Comparison of ENCODE assay signal across 27 cellular contexts in the genomic region with DNA sequence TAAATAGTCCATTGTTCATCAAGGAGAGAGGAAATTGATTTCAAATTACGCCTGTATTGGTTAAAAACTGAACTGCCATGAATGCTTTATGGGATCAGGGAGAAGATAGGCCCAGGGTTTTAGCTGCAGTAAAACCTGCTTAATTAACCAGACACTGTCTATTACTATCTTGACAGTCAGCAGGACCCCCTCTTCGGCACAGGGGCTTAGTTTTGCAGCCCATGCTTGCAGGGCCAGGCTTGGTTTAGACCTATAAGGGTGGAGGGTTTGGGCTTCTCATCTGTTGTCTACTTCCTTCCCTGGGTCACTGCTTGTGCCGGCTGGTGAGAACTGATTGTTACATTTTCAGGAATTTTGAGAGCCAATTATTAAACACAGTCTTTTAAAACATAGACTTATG.
"Had no signal": no experiment of that assay in that cellular context is flagged by ENCODE, and none has a peak within 500 bp of the region (broad histone marks: within the 10 kb centered on the region; RNA-seq: fewer than 3 reads in every experiment).

No MANE protein-coding gene starts in this region.

- H3K4me1 ChIP-seq: foreskin keratinocyte, prostate gland, spleen, tibial nerve, upper lobe of left lung had no signal

- ATAC-seq: foreskin keratinocyte; left colon; mucosa of descending colon; stimulated activated memory B cell treated with anti-CD40 and anti-IgM and Interleukin-4, amounts not matched to agents 10 μg/mL and 1 μg/mL and 100 μg/mL, for 72 hours; stimulated activated naive CD8-positive, alpha-beta T cell treated with anti-CD3 and anti-CD28 coated beads, Interleukin-15, Interleukin-2, amounts not matched to agents 100 U/mL and 50 U/mL, for 24 hours had no signal

- H3K36me3 ChIP-seq: prostate gland, sigmoid colon, spleen, thoracic aorta had no signal

- H3K27me3 ChIP-seq: dorsolateral prefrontal cortex, esophagus muscularis mucosa, foreskin keratinocyte, gastroesophageal sphincter, heart left ventricle, right atrium auricular region, sigmoid colon, spleen, tibial nerve, upper lobe of left lung had no signal

- DNase-seq: central memory CD4-positive, alpha-beta T cell; dorsolateral prefrontal cortex; effector CD4-positive, alpha-beta T cell; foreskin keratinocyte; hippocampal formation; kidney glomerular epithelial cell; left colon; mucosa of descending colon; naive B cell; occipital lobe; spleen; stimulated activated CD4-positive, alpha-beta T cell treated with anti-CD3 and anti-CD28 coated beads, Interleukin-4, amount 100 ng/mL, for 4 hours; stimulated activated naive CD8-positive, alpha-beta T cell treated with anti-CD3 and anti-CD28 coated beads, Interleukin-15, Interleukin-2, amounts not matched to agents 100 U/mL and 50 U/mL, for 24 hours; substantia nigra; upper lobe of left lung had no signal

- H3K9me3 ChIP-seq: esophagus muscularis mucosa, gastroesophageal sphincter, mucosa of descending colon, prostate gland, right atrium auricular region, sigmoid colon, spleen, thoracic aorta, tibial nerve, upper lobe of left lung had no signal

- H3K27ac ChIP-seq: dorsolateral prefrontal cortex, epithelial cell of prostate, esophagus muscularis mucosa, foreskin keratinocyte, gastroesophageal sphincter, parathyroid adenoma, prostate gland, sigmoid colon, spleen, thoracic aorta, tibial nerve, upper lobe of left lung had no signal

- H3K4me3 ChIP-seq: dorsolateral prefrontal cortex, esophagus muscularis mucosa, gastroesophageal sphincter, heart left ventricle, lung, mucosa of descending colon, prostate gland, right atrium auricular region, sigmoid colon, spleen, thoracic aorta, tibial nerve, upper lobe of left lung had no signal
